9 cellular contexts compared by ENCODE assay signal in the genomic region with DNA sequence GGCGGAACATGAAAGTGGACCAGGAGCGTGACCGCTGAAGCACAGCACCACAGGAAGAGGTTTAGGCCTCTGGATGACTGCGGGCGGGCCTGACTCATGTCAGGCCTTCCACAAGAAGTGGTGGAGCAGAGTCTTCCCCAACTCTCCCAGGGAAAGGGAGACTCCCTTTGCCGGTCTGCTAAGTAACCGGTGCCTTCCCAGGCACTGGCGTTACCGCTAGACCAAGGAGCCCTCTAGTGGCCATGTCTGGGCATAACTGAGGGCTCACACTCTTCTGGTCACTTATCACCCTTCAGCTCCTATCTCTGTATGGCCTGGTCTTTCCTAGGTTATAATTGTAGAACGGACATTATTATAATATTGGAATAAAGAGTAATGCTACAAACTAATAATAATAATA.
DNase-seq lines count a peak whose midpoint lies in the region; ATAC-seq, FAIRE-seq and TF ChIP-seq lines count a peak whose summit lies in the region.
"Had no signal": no experiment of that assay in that cellular context is flagged by ENCODE, and none has a peak within 500 bp of the region (broad histone marks: within the 10 kb centered on the region; RNA-seq: fewer than 3 reads in every experiment).

No MANE protein-coding gene starts in this region.

- no peak overlapping the region for H3K27ac Mint-ChIP-seq in WTC11

- H3K4me1 ChIP-seq in MM.1S (ENCODE audit: low read length) = no peaks in the 10 kb centered on the region

- no peaks in the 10 kb centered on the region for H3K36me3 ChIP-seq in MM.1S (replicated peaks; ENCODE audit: insufficient read depth, low read length)

- H3K9ac ChIP-seq in MM.1S (ENCODE audit: low read length) = no peak overlapping the region

- peaks cover 17% of the 10 kb centered on the region for H3K27me3 Mint-ChIP-seq in WTC11 (ENCODE audit: low read depth)
- H3K27me3 Mint-ChIP-seq: CD4-positive, CD25-positive, alpha-beta regulatory T cell had no signal

- DNase-seq in NCI-H2196 (lab: John Stamatoyannopoulos, UW; ENCODE audit: unreplicated experiment) = peak; percentile 24
- DNase-seq in NCI-H2196 treated with DMSO at 0.1 percent for 48 hours (lab: John Stamatoyannopoulos, UW; ENCODE audit: unreplicated experiment) = no peak
- DNase-seq in MM.1S = peak; percentile 47
- DNase-seq in WTC11 (ENCODE audit: low spot score) = peak; percentile 47
- peak; percentile 7 for DNase-seq in iPS DF 4.7 (ENCODE audit: extremely low read depth, low spot score)
- DNase-seq in GM12892 (ENCODE audit: insufficient read length) = no peak
- no peak for DNase-seq in GM19238 (ENCODE audit: insufficient read length, low spot score)

- peaks cover 57% of the 10 kb centered on the region for H3K36me3 Mint-ChIP-seq in WTC11
- H3K36me3 Mint-ChIP-seq: CD4-positive, CD25-positive, alpha-beta regulatory T cell had no signal

- H3K4me3 ChIP-seq in MM.1S (ENCODE audit: low read length) = no peak overlapping the region

- H3K79me2 ChIP-seq in MM.1S (ENCODE audit: low read length) = no peaks in the 10 kb centered on the region

- H3K9me3 ChIP-seq in MM.1S (replicated peaks; ENCODE audit: insufficient read depth, low read length) = no peaks in the 10 kb centered on the region

- H3K9me2 ChIP-seq in MM.1S (replicated peaks; ENCODE audit: insufficient read depth, low read length) = no peaks in the 10 kb centered on the region

- no peak for FAIRE-seq in GM12892 (lab: Jason Lieb, UNC)

- H2AFZ ChIP-seq in MM.1S (ENCODE audit: low read length) = 0 out of 2 replicates have a peak overlapping the region, but pooled peaks have one; percentile 23

- CTCF ChIA-PET in WTC11 (lab: Charles Lee) = no interaction called here

- H3K27me3 ChIP-seq in MM.1S (replicated peaks; ENCODE audit: insufficient read depth, low read length) = no peaks in the 10 kb centered on the region

- TF ChIP-seq CTCF in MM.1S (IDR thresholded peaks at IDR 0.05; ENCODE audit: low read length) = peak; percentile 50
- TF ChIP-seq CTCF in WTC11 (IDR thresholded peaks at IDR 0.05) = peak; percentile 38; the same call in 1 of the 2 replicates

- POLR2A ChIA-PET in WTC11 (lab: Charles Lee) = no interaction called here

- H3F3A ChIP-seq in MM.1S (ENCODE audit: insufficient read depth, low read length) = no peaks in the 10 kb centered on the region

- no peak overlapping the region for H3K27ac ChIP-seq in MM.1S (ENCODE audit: low read length)

- H3K4me2 ChIP-seq in MM.1S (ENCODE audit: low read depth, low read length) = no peak overlapping the region

- no peak for ATAC-seq in WTC11
- ATAC-seq in HG03460 (IDR thresholded peaks at IDR 0.05; ENCODE audit: unreplicated experiment) = no peak

- no peak for TF ChIP-seq POLR2A in GM12892 (IDR thresholded peaks at IDR 0.05; ENCODE audit: low read depth, low read length)

- peaks cover 61% of the 10 kb centered on the region for H3K9me3 Mint-ChIP-seq in WTC11

- H4K20me1 ChIP-seq in MM.1S (ENCODE audit: insufficient read depth, low read length) = no peaks in the 10 kb centered on the region

- H3K4me1 Mint-ChIP-seq in WTC11 = no peaks in the 10 kb centered on the region
- H3K4me1 Mint-ChIP-seq: CD4-positive, CD25-positive, alpha-beta regulatory T cell had no signal

- no peak overlapping the region for H3K4me3 Mint-ChIP-seq in WTC11
- H3K4me3 Mint-ChIP-seq: CD4-positive, CD25-positive, alpha-beta regulatory T cell had no signal

TF ChIP-seq in WTC11, 78 proteins besides CTCF, POLR2A, EP300 and RAD21:
- TF ChIP-seq, protein P1, sequence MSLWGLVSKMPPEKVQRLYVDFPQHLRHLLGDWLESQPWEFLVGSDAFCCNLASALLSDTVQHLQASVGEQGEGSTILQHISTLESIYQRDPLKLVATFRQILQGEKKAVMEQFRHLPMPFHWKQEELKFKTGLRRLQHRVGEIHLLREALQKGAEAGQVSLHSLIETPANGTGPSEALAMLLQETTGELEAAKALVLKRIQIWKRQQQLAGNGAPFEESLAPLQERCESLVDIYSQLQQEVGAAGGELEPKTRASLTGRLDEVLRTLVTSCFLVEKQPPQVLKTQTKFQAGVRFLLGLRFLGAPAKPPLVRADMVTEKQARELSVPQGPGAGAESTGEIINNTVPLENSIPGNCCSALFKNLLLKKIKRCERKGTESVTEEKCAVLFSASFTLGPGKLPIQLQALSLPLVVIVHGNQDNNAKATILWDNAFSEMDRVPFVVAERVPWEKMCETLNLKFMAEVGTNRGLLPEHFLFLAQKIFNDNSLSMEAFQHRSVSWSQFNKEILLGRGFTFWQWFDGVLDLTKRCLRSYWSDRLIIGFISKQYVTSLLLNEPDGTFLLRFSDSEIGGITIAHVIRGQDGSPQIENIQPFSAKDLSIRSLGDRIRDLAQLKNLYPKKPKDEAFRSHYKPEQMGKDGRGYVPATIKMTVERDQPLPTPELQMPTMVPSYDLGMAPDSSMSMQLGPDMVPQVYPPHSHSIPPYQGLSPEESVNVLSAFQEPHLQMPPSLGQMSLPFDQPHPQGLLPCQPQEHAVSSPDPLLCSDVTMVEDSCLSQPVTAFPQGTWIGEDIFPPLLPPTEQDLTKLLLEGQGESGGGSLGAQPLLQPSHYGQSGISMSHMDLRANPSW (CRISPR knock-in tag; conservative IDR thresholded peaks at IDR 0.05; ENCODE audit: low read depth) = no peak
- TF ChIP-seq, protein P2, sequence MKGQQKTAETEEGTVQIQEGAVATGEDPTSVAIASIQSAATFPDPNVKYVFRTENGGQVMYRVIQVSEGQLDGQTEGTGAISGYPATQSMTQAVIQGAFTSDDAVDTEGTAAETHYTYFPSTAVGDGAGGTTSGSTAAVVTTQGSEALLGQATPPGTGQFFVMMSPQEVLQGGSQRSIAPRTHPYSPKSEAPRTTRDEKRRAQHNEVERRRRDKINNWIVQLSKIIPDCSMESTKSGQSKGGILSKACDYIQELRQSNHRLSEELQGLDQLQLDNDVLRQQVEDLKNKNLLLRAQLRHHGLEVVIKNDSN (CRISPR knock-in tag; IDR thresholded peaks at IDR 0.05) = no peak

Comparison
In these comparisons a context has a peak if more than half of its experiments do, and no peak if none do; other contexts are left out.
1. DNase-seq: peak in NCI-H2196 (single experiment), MM.1S (single experiment), WTC11 (single experiment) and iPS DF 4.7 (single experiment); none in NCI-H2196 treated with DMSO at 0.1 percent for 48 hours (single experiment), GM12892 (single experiment) and GM19238 (single experiment).